ENCODE assay signal across 1 cellular context in genomic region chr16:50381679-50382440, GRCh38.
A peak's percentile ranks its signal among the peaks of the same experiment; 100 is the strongest.
TF ChIP-seq lines count a peak whose summit lies in the region.

No MANE protein-coding gene starts in this region.

TF ChIP-seq in HepG2, 621 proteins besides CTCF, POLR2A, EP300 and RAD21 (continued from another document and continues in another):
- TF ChIP-seq MBNL3 (CRISPR knock-in tag; conservative IDR thresholded peaks at IDR 0.05), result no peak
- no peak for TF ChIP-seq SRSF1 (optimal IDR thresholded peaks at IDR 0.05; ENCODE audit: low read depth, low read length)
- TF ChIP-seq KLF16 (CRISPR knock-in tag; IDR thresholded peaks at IDR 0.05), result 0 out of 4 replicates have a peak, but pooled peaks of 1 of the 2 experiments have one; percentile 48
- no peak for TF ChIP-seq AKAP8 (CRISPR knock-in tag; IDR thresholded peaks at IDR 0.05)
- no peak for TF ChIP-seq HNF1A (IDR thresholded peaks at IDR 0.05; ENCODE audit: low read depth)
- 0 out of 2 replicates have a peak, but pooled peaks have one; percentile 6 for TF ChIP-seq HNF1A (CRISPR knock-in tag; IDR thresholded peaks at IDR 0.05; ENCODE audit: borderline replicate concordance)
- TF ChIP-seq U2AF1 (optimal IDR thresholded peaks at IDR 0.05; ENCODE audit: low read depth, low read length), result no peak
- TF ChIP-seq MTA3 (CRISPR knock-in tag; IDR thresholded peaks at IDR 0.05), result no peak
- no peak for TF ChIP-seq ZNF460 (CRISPR knock-in tag; IDR thresholded peaks at IDR 0.05; ENCODE audit: borderline replicate concordance)
- 0 out of 2 replicates have a peak, but pooled peaks have one; percentile 38 for TF ChIP-seq HMGXB3 (CRISPR knock-in tag; IDR thresholded peaks at IDR 0.05; ENCODE audit: borderline replicate concordance)
- TF ChIP-seq ZNF691 (CRISPR knock-in tag; IDR thresholded peaks at IDR 0.05; ENCODE audit: borderline replicate concordance, low read depth), result no peak
- TF ChIP-seq KDM3A (CRISPR knock-in tag; IDR thresholded peaks at IDR 0.05; ENCODE audit: low read depth), result 0 out of 2 replicates have a peak, but pooled peaks have one; percentile 60
- TF ChIP-seq, protein P1, sequence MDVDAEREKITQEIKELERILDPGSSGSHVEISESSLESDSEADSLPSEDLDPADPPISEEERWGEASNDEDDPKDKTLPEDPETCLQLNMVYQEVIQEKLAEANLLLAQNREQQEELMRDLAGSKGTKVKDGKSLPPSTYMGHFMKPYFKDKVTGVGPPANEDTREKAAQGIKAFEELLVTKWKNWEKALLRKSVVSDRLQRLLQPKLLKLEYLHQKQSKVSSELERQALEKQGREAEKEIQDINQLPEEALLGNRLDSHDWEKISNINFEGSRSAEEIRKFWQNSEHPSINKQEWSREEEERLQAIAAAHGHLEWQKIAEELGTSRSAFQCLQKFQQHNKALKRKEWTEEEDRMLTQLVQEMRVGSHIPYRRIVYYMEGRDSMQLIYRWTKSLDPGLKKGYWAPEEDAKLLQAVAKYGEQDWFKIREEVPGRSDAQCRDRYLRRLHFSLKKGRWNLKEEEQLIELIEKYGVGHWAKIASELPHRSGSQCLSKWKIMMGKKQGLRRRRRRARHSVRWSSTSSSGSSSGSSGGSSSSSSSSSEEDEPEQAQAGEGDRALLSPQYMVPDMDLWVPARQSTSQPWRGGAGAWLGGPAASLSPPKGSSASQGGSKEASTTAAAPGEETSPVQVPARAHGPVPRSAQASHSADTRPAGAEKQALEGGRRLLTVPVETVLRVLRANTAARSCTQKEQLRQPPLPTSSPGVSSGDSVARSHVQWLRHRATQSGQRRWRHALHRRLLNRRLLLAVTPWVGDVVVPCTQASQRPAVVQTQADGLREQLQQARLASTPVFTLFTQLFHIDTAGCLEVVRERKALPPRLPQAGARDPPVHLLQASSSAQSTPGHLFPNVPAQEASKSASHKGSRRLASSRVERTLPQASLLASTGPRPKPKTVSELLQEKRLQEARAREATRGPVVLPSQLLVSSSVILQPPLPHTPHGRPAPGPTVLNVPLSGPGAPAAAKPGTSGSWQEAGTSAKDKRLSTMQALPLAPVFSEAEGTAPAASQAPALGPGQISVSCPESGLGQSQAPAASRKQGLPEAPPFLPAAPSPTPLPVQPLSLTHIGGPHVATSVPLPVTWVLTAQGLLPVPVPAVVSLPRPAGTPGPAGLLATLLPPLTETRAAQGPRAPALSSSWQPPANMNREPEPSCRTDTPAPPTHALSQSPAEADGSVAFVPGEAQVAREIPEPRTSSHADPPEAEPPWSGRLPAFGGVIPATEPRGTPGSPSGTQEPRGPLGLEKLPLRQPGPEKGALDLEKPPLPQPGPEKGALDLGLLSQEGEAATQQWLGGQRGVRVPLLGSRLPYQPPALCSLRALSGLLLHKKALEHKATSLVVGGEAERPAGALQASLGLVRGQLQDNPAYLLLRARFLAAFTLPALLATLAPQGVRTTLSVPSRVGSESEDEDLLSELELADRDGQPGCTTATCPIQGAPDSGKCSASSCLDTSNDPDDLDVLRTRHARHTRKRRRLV (CRISPR knock-in tag; IDR thresholded peaks at IDR 0.05), result no peak
- TF ChIP-seq, protein P2, sequence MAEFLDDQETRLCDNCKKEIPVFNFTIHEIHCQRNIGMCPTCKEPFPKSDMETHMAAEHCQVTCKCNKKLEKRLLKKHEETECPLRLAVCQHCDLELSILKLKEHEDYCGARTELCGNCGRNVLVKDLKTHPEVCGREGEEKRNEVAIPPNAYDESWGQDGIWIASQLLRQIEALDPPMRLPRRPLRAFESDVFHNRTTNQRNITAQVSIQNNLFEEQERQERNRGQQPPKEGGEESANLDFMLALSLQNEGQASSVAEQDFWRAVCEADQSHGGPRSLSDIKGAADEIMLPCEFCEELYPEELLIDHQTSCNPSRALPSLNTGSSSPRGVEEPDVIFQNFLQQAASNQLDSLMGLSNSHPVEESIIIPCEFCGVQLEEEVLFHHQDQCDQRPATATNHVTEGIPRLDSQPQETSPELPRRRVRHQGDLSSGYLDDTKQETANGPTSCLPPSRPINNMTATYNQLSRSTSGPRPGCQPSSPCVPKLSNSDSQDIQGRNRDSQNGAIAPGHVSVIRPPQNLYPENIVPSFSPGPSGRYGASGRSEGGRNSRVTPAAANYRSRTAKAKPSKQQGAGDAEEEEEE (CRISPR knock-in tag; IDR thresholded peaks at IDR 0.05; ENCODE audit: borderline replicate concordance), result no peak
- 0 out of 2 replicates have a peak, but pooled peaks have one; percentile 26 for TF ChIP-seq MXD3 (CRISPR knock-in tag; IDR thresholded peaks at IDR 0.05)
- TF ChIP-seq ATF2 (CRISPR knock-in tag; IDR thresholded peaks at IDR 0.05), result 0 out of 2 replicates have a peak, but pooled peaks have one; percentile 26
- TF ChIP-seq ARNTL (CRISPR knock-in tag; IDR thresholded peaks at IDR 0.05), result no peak
- TF ChIP-seq ZNF326 (CRISPR knock-in tag; IDR thresholded peaks at IDR 0.05; ENCODE audit: borderline replicate concordance), result 0 out of 2 replicates have a peak, but pooled peaks have one; percentile 43
- TF ChIP-seq MLLT10 (CRISPR knock-in tag; IDR thresholded peaks at IDR 0.05), result no peak
- TF ChIP-seq ZNF605 (CRISPR knock-in tag; IDR thresholded peaks at IDR 0.05), result no peak
- no peak for TF ChIP-seq ZMAT5 (CRISPR knock-in tag; IDR thresholded peaks at IDR 0.05; ENCODE audit: borderline replicate concordance, low read depth)
- no peak for TF ChIP-seq ZNF766 (CRISPR knock-in tag; IDR thresholded peaks at IDR 0.05; ENCODE audit: borderline replicate concordance)
- TF ChIP-seq SP1 (IDR thresholded peaks at IDR 0.05), result no peak
- no peak for TF ChIP-seq SP1 (CRISPR knock-in tag; IDR thresholded peaks at IDR 0.05)
- TF ChIP-seq, protein P3, sequence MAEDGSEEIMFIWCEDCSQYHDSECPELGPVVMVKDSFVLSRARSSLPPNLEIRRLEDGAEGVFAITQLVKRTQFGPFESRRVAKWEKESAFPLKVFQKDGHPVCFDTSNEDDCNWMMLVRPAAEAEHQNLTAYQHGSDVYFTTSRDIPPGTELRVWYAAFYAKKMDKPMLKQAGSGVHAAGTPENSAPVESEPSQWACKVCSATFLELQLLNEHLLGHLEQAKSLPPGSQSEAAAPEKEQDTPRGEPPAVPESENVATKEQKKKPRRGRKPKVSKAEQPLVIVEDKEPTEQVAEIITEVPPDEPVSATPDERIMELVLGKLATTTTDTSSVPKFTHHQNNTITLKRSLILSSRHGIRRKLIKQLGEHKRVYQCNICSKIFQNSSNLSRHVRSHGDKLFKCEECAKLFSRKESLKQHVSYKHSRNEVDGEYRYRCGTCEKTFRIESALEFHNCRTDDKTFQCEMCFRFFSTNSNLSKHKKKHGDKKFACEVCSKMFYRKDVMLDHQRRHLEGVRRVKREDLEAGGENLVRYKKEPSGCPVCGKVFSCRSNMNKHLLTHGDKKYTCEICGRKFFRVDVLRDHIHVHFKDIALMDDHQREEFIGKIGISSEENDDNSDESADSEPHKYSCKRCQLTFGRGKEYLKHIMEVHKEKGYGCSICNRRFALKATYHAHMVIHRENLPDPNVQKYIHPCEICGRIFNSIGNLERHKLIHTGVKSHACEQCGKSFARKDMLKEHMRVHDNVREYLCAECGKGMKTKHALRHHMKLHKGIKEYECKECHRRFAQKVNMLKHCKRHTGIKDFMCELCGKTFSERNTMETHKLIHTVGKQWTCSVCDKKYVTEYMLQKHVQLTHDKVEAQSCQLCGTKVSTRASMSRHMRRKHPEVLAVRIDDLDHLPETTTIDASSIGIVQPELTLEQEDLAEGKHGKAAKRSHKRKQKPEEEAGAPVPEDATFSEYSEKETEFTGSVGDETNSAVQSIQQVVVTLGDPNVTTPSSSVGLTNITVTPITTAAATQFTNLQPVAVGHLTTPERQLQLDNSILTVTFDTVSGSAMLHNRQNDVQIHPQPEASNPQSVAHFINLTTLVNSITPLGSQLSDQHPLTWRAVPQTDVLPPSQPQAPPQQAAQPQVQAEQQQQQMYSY (CRISPR knock-in tag; IDR thresholded peaks at IDR 0.05), result no peak
- no peak for TF ChIP-seq MZF1 (CRISPR knock-in tag; IDR thresholded peaks at IDR 0.05; ENCODE audit: borderline replicate concordance)
- TF ChIP-seq, protein P4, sequence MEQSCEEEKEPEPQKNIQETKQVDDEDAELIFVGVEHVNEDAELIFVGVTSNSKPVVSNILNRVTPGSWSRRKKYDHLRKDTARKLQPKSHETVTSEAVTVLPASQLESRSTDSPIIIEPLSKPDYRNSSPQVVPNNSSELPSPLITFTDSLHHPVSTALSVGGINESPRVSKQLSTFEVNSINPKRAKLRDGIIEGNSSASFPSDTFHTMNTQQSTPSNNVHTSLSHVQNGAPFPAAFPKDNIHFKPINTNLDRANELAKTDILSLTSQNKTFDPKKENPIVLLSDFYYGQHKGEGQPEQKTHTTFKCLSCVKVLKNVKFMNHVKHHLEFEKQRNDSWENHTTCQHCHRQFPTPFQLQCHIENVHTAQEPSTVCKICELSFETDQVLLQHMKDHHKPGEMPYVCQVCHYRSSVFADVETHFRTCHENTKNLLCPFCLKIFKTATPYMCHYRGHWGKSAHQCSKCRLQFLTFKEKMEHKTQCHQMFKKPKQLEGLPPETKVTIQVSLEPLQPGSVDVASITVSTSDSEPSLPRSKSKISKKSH (CRISPR knock-in tag; IDR thresholded peaks at IDR 0.05; ENCODE audit: borderline replicate concordance), result peak; percentile 59; the same call in 1 of the 2 replicates
- no peak for TF ChIP-seq U2AF2 (IDR thresholded peaks at IDR 0.05; ENCODE audit: low read depth, low read length)
